Comparison of ENCODE assay signal across 1 cellular context in genomic region chr12:73598626-73599025, GRCh38.
A peak's percentile ranks its signal among the peaks of the same experiment; 100 is the strongest.
TF ChIP-seq lines count a peak whose summit lies in the region.

No MANE protein-coding gene starts in this region.

TF ChIP-seq in HepG2, 621 proteins besides CTCF, POLR2A, EP300 and RAD21:
- TF ChIP-seq, protein P1, sequence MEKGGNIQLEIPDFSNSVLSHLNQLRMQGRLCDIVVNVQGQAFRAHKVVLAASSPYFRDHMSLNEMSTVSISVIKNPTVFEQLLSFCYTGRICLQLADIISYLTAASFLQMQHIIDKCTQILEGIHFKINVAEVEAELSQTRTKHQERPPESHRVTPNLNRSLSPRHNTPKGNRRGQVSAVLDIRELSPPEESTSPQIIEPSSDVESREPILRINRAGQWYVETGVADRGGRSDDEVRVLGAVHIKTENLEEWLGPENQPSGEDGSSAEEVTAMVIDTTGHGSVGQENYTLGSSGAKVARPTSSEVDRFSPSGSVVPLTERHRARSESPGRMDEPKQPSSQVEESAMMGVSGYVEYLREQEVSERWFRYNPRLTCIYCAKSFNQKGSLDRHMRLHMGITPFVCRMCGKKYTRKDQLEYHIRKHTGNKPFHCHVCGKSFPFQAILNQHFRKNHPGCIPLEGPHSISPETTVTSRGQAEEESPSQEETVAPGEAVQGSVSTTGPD (CRISPR knock-in tag; IDR thresholded peaks at IDR 0.05) = no peak
- TF ChIP-seq, protein P2, sequence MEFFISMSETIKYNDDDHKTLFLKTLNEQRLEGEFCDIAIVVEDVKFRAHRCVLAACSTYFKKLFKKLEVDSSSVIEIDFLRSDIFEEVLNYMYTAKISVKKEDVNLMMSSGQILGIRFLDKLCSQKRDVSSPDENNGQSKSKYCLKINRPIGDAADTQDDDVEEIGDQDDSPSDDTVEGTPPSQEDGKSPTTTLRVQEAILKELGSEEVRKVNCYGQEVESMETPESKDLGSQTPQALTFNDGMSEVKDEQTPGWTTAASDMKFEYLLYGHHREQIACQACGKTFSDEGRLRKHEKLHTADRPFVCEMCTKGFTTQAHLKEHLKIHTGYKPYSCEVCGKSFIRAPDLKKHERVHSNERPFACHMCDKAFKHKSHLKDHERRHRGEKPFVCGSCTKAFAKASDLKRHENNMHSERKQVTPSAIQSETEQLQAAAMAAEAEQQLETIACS (CRISPR knock-in tag; IDR thresholded peaks at IDR 0.05) = no peak
- TF ChIP-seq CREBL2 (CRISPR knock-in tag; IDR thresholded peaks at IDR 0.05; ENCODE audit: borderline replicate concordance) = no peak
- TF ChIP-seq ATF7 (IDR thresholded peaks at IDR 0.05) = peak; percentile 53
- no peak for TF ChIP-seq ATF7 (CRISPR knock-in tag; IDR thresholded peaks at IDR 0.05)
- TF ChIP-seq, protein P3, sequence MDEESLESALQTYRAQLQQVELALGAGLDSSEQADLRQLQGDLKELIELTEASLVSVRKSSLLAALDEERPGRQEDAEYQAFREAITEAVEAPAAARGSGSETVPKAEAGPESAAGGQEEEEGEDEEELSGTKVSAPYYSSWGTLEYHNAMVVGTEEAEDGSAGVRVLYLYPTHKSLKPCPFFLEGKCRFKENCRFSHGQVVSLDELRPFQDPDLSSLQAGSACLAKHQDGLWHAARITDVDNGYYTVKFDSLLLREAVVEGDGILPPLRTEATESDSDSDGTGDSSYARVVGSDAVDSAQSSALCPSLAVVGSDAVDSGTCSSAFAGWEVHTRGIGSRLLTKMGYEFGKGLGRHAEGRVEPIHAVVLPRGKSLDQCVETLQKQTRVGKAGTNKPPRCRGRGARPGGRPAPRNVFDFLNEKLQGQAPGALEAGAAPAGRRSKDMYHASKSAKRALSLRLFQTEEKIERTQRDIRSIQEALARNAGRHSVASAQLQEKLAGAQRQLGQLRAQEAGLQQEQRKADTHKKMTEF (CRISPR knock-in tag; IDR thresholded peaks at IDR 0.05) = no peak
- no peak for TF ChIP-seq MXD1 (CRISPR knock-in tag; IDR thresholded peaks at IDR 0.05)
